21 cellular contexts compared by ENCODE assay signal in the genomic region with DNA sequence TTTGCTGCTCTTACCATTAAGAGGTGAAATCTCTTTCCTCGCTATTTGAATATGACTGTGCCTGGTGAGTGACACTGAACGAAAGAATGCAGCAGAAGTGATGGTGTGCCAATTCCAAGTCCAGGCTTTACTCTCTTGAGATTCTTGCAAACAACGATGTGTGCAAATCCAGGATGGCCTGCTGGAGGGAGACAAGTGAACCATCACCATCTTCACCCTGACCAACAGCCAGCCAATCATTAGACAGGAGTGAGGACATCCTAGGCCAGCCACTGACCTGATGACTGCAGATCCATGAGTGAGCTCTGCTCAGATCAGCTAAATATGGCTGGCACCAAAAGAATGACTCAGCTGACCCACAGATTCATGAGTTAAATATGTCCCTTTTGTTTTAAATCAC.
A peak's percentile ranks its signal among the peaks of the same experiment; 100 is the strongest.
DNase-seq lines count a peak whose midpoint lies in the region; ATAC-seq and TF ChIP-seq lines count a peak whose summit lies in the region.
"Had no signal": no experiment of that assay in that cellular context is flagged by ENCODE, and none has a peak within 500 bp of the region (broad histone marks: within the 10 kb centered on the region; RNA-seq: fewer than 3 reads in every experiment).

No MANE protein-coding gene starts in this region.

- no peak for TF ChIP-seq CTCF in type B pancreatic cell (conservative IDR thresholded peaks at IDR 0.05)

- in situ Hi-C loops in ACHN (cut with HindIII; ENCODE audit: low pct_ligation_motif_present, low pct_unique_long_range_greater_than_20kb, low sequenced_read_pairs), result no loop called here

- peak; percentile 54 for DNase-seq in ACHN
- DNase-seq in HT1080 (ENCODE audit: low read depth), result peak; percentile 63
- peak; percentile 80 for DNase-seq in astrocyte of the hippocampus (ENCODE audit: low read depth, low spot score)
- DNase-seq in iris pigment epithelial cell (ENCODE audit: low read depth), result peak; percentile 6
- no peak for DNase-seq in type B pancreatic cell (ENCODE audit: extremely low spot score, unreplicated experiment)
- no peak for DNase-seq in SKM-1 (lab: John Stamatoyannopoulos, UW; ENCODE audit: unreplicated experiment)
- DNase-seq in mucosa of gallbladder (ENCODE audit: low spot score), result no peak
- DNase-seq: activated CD4-positive, alpha-beta T cell treated with anti-CD3 and anti-CD28 coated beads for 48 hours; gastrocnemius medialis; Kasumi-1; left colon; NCI-H1105 treated with DMSO at 0.1 percent for 48 hours; NCI-H524 treated with DMSO at 0.1 percent for 48 hours; pancreas; SHP77; sigmoid colon; T-helper 1 cell had no signal

- no peak for ATAC-seq in HG02623 (IDR thresholded peaks at IDR 0.05; ENCODE audit: unreplicated experiment)
- ATAC-seq: gastrocnemius medialis, left colon, pancreas had no signal

- H3K36me3 Mint-ChIP-seq in type B pancreatic cell, result no peaks in the 10 kb centered on the region
- H3K36me3 Mint-ChIP-seq: activated naive CD4-positive, alpha-beta T cell treated with anti-CD3 and anti-CD28 coated beads, Interleukin-2, amount 50 U/mL, for 24 hours; brain had no signal

- no peaks in the 10 kb centered on the region for H3K27me3 Mint-ChIP-seq in type B pancreatic cell
- H3K27me3 Mint-ChIP-seq: activated naive CD4-positive, alpha-beta T cell treated with anti-CD3 and anti-CD28 coated beads, Interleukin-2, amount 50 U/mL, for 24 hours; brain had no signal

- no peak overlapping the region for H3K4me3 Mint-ChIP-seq in type B pancreatic cell
- H3K4me3 Mint-ChIP-seq: activated naive CD4-positive, alpha-beta T cell treated with anti-CD3 and anti-CD28 coated beads, Interleukin-2, amount 50 U/mL, for 24 hours; brain; nephron had no signal

- H3K27ac Mint-ChIP-seq in type B pancreatic cell, result no peak overlapping the region
- H3K27ac Mint-ChIP-seq: activated naive CD4-positive, alpha-beta T cell treated with anti-CD3 and anti-CD28 coated beads, Interleukin-2, amount 50 U/mL, for 24 hours; nephron had no signal

- peaks cover 11% of the 10 kb centered on the region for H3K9me3 Mint-ChIP-seq in type B pancreatic cell

- H3K4me1 Mint-ChIP-seq in type B pancreatic cell (ENCODE audit: unreplicated experiment), result no peaks in the 10 kb centered on the region
- H3K4me1 Mint-ChIP-seq: activated naive CD4-positive, alpha-beta T cell treated with anti-CD3 and anti-CD28 coated beads, Interleukin-2, amount 50 U/mL, for 24 hours; brain had no signal

Comparison
In these comparisons a context has a peak if more than half of its experiments do, and no peak if none do; other contexts are left out.
1. DNase-seq: peak in ACHN (single experiment), HT1080 (single experiment), astrocyte of the hippocampus (single experiment) and iris pigment epithelial cell (single experiment); none in type B pancreatic cell (single experiment), SKM-1 (single experiment) and mucosa of gallbladder (single experiment).